Comparison of ENCODE assay signal across 17 cellular contexts in genomic region chr13:73810647-73811046, GRCh38.
"Had no signal": no experiment of that assay in that cellular context is flagged by ENCODE, and none has a peak within 500 bp of the region (broad histone marks: within the 10 kb centered on the region; RNA-seq: fewer than 3 reads in every experiment).

No MANE protein-coding gene starts in this region.

- DNase-seq: activated B cell treated with CpG ODN at 0.5 μM for 24 hours; activated CD4-positive, alpha-beta T cell treated with anti-CD3 and anti-CD28 coated beads, Interleukin-2, amount 50 U/mL, for 4 hours; activated gamma-delta T cell; activated naive CD8-positive, alpha-beta T cell treated with anti-CD3 and anti-CD28 coated beads, Interleukin-2, amount 50 U/mL, for 24 hours; central memory CD4-positive, alpha-beta T cell; endodermal cell; left cardiac atrium; left ventricle myocardium superior; mucosa of descending colon; stimulated activated CD4-positive, alpha-beta T cell treated with anti-CD3 and anti-CD28 coated beads, Interleukin-15, amount 100 ng/mL, for 24 hours; stimulated activated CD4-positive, alpha-beta T cell treated with anti-CD3 and anti-CD28 coated beads, Interleukin-2, amount 100 ng/mL, for 24 hours; stimulated activated naive CD8-positive, alpha-beta T cell treated with anti-CD3 and anti-CD28 coated beads, Interleukin-15, Interleukin-2, amounts not matched to agents 100 U/mL and 50 U/mL, for 24 hours; T-helper 2 cell; testis; transverse colon had no signal

- H3K36me3 ChIP-seq: breast epithelium, right atrium auricular region, transverse colon had no signal

- H3K9me3 ChIP-seq: breast epithelium, mucosa of descending colon, right atrium auricular region, testis, transverse colon had no signal

- H3K27ac ChIP-seq: breast epithelium, right atrium auricular region, testis, transverse colon had no signal

- H3K4me1 ChIP-seq: breast epithelium, testis, transverse colon had no signal

- H3K4me3 ChIP-seq: breast epithelium, mucosa of descending colon, right atrium auricular region, testis, transverse colon had no signal

- H3K27me3 ChIP-seq: breast epithelium, right atrium auricular region, testis, transverse colon had no signal
